Comparison of ENCODE assay signal across 15 cellular contexts in the genomic region with DNA sequence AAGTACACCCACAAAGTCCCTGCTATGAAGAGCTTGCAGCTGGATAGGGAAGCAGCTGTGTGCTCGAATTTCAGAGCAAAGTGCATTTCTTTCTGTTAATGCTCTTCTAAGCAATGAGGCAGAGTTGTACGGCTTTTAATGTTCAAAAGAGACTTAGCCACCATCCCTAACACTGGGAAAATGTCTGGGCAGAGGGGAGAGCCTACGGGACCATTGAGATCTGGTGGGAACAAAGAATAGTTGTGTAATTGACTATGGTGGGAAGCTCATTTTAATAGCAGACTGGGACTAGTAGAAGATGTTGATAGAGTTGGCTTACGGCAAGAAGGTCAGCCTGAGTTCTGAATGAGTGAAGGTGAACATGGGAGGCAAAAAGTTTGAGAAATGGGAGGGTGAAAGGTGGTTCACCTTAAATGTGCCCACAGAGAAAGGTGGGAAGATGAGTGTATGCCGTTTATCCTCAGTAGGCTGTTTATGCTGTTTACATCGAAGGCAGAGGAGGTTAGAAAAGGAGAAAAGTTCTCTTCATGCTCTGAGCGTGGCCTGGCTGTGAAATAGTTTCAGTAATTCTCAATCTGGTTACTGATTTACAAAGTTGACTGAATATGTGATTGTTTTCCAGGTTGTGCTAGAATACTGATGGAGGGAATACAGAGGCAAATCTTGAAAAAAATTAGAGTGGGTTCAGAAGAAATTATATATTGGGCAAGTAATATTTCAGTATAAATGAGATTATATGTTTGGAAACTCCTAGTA.
DNase-seq lines count a peak whose midpoint lies in the region; ATAC-seq and TF ChIP-seq lines count a peak whose summit lies in the region.
"Had no signal": no experiment of that assay in that cellular context is flagged by ENCODE, and none has a peak within 500 bp of the region (broad histone marks: within the 10 kb centered on the region; RNA-seq: fewer than 3 reads in every experiment).

No MANE protein-coding gene starts in this region.

- no peak overlapping the region for H3K27ac Mint-ChIP-seq in stimulated activated naive CD8-positive, alpha-beta T cell treated with anti-CD3 and anti-CD28 coated beads, Interleukin-15, amount 100 ng/mL, for 72 hours
- H3K27ac Mint-ChIP-seq: activated T-cell treated with anti-CD3 and anti-CD28 coated beads, Interleukin-2, amount 50 U/mL, for 72 hours had no signal

- peak; percentile 43 for ATAC-seq in GM19463 (IDR thresholded peaks at IDR 0.05; ENCODE audit: unreplicated experiment)
- peak; percentile 48 for ATAC-seq in HG03196 (IDR thresholded peaks at IDR 0.05; ENCODE audit: unreplicated experiment)
- no peak for ATAC-seq in HG02870 (IDR thresholded peaks at IDR 0.05; ENCODE audit: unreplicated experiment)
- no peak for ATAC-seq in stimulated activated naive CD8-positive, alpha-beta T cell treated with anti-CD3 and anti-CD28 coated beads, Interleukin-15, amount 100 ng/mL, for 72 hours
- ATAC-seq: activated T-cell treated with anti-CD3 and anti-CD28 coated beads, Interleukin-2, amount 50 U/mL, for 72 hours had no signal

- DNase-seq in GM12864 (ENCODE audit: low read depth) (no peak), kidney tubule cell (ENCODE audit: low spot score) (peak; percentile 35), caudate nucleus (lab: John Stamatoyannopoulos, UW) (no peak), NCI-H82 treated with DMSO at 0.1 percent for 48 hours (lab: John Stamatoyannopoulos, UW; ENCODE audit: unreplicated experiment) (no peak)
- no peak for DNase-seq in stimulated activated naive CD8-positive, alpha-beta T cell treated with anti-CD3 and anti-CD28 coated beads, Interleukin-15, amount 100 ng/mL, for 72 hours
- DNase-seq: activated T-cell treated with anti-CD3 and anti-CD28 coated beads, Interleukin-2, amount 50 U/mL, for 72 hours; AML-193; NCI-H1436 treated with DMSO at 0.1 percent for 48 hours; NK-92 treated with Interleukin-12 subunit alpha and Interleukin-12 subunit beta, amount 100 ng/mL, for 24 hours; stimulated activated CD4-positive, alpha-beta T cell treated with anti-CD3 and anti-CD28 coated beads, Interleukin-15, amount 100 ng/mL, for 24 hours had no signal

- no peaks in the 10 kb centered on the region for H3K9me3 Mint-ChIP-seq in stimulated activated naive CD8-positive, alpha-beta T cell treated with anti-CD3 and anti-CD28 coated beads, Interleukin-15, amount 100 ng/mL, for 72 hours
- H3K9me3 Mint-ChIP-seq: activated T-cell treated with anti-CD3 and anti-CD28 coated beads, Interleukin-2, amount 50 U/mL, for 72 hours had no signal

- H3K4me1 Mint-ChIP-seq in stimulated activated naive CD8-positive, alpha-beta T cell treated with anti-CD3 and anti-CD28 coated beads, Interleukin-15, amount 100 ng/mL, for 72 hours, result no peaks in the 10 kb centered on the region

- H3K4me3 ChIP-seq in GM12864 (ENCODE audit: low read depth, low read length), result peak overlapping the region; percentile 3; the same call in 1 of the 2 replicates
- H3K4me3 ChIP-seq: ascending aorta, lung had no signal

- no peak overlapping the region for H3K4me3 Mint-ChIP-seq in stimulated activated naive CD8-positive, alpha-beta T cell treated with anti-CD3 and anti-CD28 coated beads, Interleukin-15, amount 100 ng/mL, for 72 hours
- H3K4me3 Mint-ChIP-seq: activated T-cell treated with anti-CD3 and anti-CD28 coated beads, Interleukin-2, amount 50 U/mL, for 72 hours had no signal

- no peaks in the 10 kb centered on the region for H3K27me3 Mint-ChIP-seq in stimulated activated naive CD8-positive, alpha-beta T cell treated with anti-CD3 and anti-CD28 coated beads, Interleukin-15, amount 100 ng/mL, for 72 hours

- no peak overlapping the region for H3K27ac ChIP-seq in caudate nucleus (ENCODE audit: low read depth, low read length)
- H3K27ac ChIP-seq: ascending aorta had no signal

- no peak for TF ChIP-seq CTCF in GM12864 (IDR thresholded peaks at IDR 0.05; ENCODE audit: low read depth, low read length, missing control alignments)

Comparison
In these comparisons a context has a peak if more than half of its experiments do, and no peak if none do; other contexts are left out.
1. ATAC-seq: peak in GM19463 (single experiment) and HG03196 (single experiment); none in HG02870 (single experiment) and stimulated activated naive CD8-positive, alpha-beta T cell treated with anti-CD3 and anti-CD28 coated beads, Interleukin-15, amount 100 ng/mL, for 72 hours (single experiment).